ENCODE assay signal across 7 cellular contexts in genomic region chr3:40524571-40525285, GRCh38. TPM values are rescaled to one million over a fixed set of nuclear protein-coding genes. Genes with fewer than 3 reads are reported as not detected.
A peak's percentile ranks its signal among the peaks of the same experiment; 100 is the strongest.
DNase-seq lines count a peak whose midpoint lies in the region; ATAC-seq and TF ChIP-seq lines count a peak whose summit lies in the region.

TSS of gene ZNF621 (plus strand) at chr3:40524960. CDS start at chr3:40525841, 881 bp downstream.

- in situ Hi-C loops in astrocyte of the spinal cord (cut with HindIII; ENCODE audit: low sequenced_read_pairs), result no loop called here

- peak; percentile 98 for ATAC-seq in GM18502 (IDR thresholded peaks at IDR 0.05; ENCODE audit: poor library complexity, unreplicated experiment)
- ATAC-seq in HG02840 (IDR thresholded peaks at IDR 0.05; ENCODE audit: low FRiP score, unreplicated experiment), result peak; percentile 98
- ATAC-seq in sciatic nerve, result peak; percentile 100

- peak within 1 kb of the TSS; percentile 80 for H3K4me3 ChIP-seq in astrocyte of the spinal cord (ENCODE audit: low read depth, low read length)

- no peak for TF ChIP-seq CTCF in astrocyte of the spinal cord (IDR thresholded peaks at IDR 0.05; ENCODE audit: low read depth, low read length)

- intact Hi-C loops in sciatic nerve (cut with DNase I), result no loop called here

- DNase-seq in NCI-H187 (lab: John Stamatoyannopoulos, UW), result peak; percentile 41 to 76
- peak; percentile 84 for DNase-seq in T1000 (lab: John Stamatoyannopoulos, UW)
- DNase-seq in astrocyte of the spinal cord (ENCODE audit: low read depth, low spot score), result peak; percentile 87
- DNase-seq in hypothalamus (lab: John Stamatoyannopoulos, UW), result peak; percentile 12 to 93 (median 81)
- DNase-seq in sciatic nerve (ENCODE audit: low spot score), result peak; percentile 93

RNA-seq across cellular contexts. Expression of gene ZNF621, which starts in this region (rescaled TPM):
- 31.5 TPM for total RNA-seq in sciatic nerve

Comparison
In these comparisons a context has a peak if more than half of its experiments do, and no peak if none do; other contexts are left out.
1. Peak in every context shown above with its lines: DNase-seq, ATAC-seq and H3K4me3 ChIP-seq.